In genomic region chr9:5481744-5482027, GRCh38 we compare ENCODE assay signal across 26 cellular contexts. TPM values are rescaled to one million over a fixed set of nuclear protein-coding genes. Genes with fewer than 3 reads are reported as not detected.
"Had no signal": no experiment of that assay in that cellular context is flagged by ENCODE, and none has a peak within 500 bp of the region (broad histone marks: within the 10 kb centered on the region; RNA-seq: fewer than 3 reads in every experiment).

No MANE protein-coding gene starts in this region.

- H3K9me3 ChIP-seq: gastroesophageal sphincter, ovary, right lobe of liver, thoracic aorta had no signal

- H3K36me3 ChIP-seq: brain microvascular endothelial cell, gastroesophageal sphincter, ovary, right lobe of liver, thoracic aorta had no signal

- H3K27me3 Mint-ChIP-seq: activated naive CD8-positive, alpha-beta T cell treated with anti-CD3 and anti-CD28 coated beads for 36 hours; progenitor cell of endocrine pancreas; stimulated activated naive CD8-positive, alpha-beta T cell treated with anti-CD3 and anti-CD28 coated beads, Interleukin-15, Interleukin-2, amounts not matched to agents 100 ng/mL and 50 ng/mL, for 24 hours; T-helper 17 cell had no signal

- H3K4me3 Mint-ChIP-seq: activated naive CD8-positive, alpha-beta T cell treated with anti-CD3 and anti-CD28 coated beads for 36 hours; activated T-cell treated with anti-CD3 and anti-CD28 coated beads, Interleukin-2, amount 50 U/mL, for 72 hours; effector memory CD8-positive, alpha-beta T cell; mesothelial cell of epicardium; naive thymus-derived CD4-positive, alpha-beta T cell; stimulated activated naive CD8-positive, alpha-beta T cell treated with anti-CD3 and anti-CD28 coated beads, Interleukin-15, Interleukin-2, amounts not matched to agents 100 ng/mL and 50 ng/mL, for 24 hours; T-helper 17 cell had no signal

- H3K4me2 ChIP-seq: hepatocyte had no signal

- H3K27ac Mint-ChIP-seq: activated naive CD8-positive, alpha-beta T cell treated with anti-CD3 and anti-CD28 coated beads for 36 hours; activated T-cell treated with anti-CD3 and anti-CD28 coated beads, Interleukin-2, amount 50 U/mL, for 72 hours; effector memory CD8-positive, alpha-beta T cell; mesothelial cell of epicardium; naive thymus-derived CD4-positive, alpha-beta T cell; progenitor cell of endocrine pancreas; stimulated activated naive CD8-positive, alpha-beta T cell treated with anti-CD3 and anti-CD28 coated beads, Interleukin-15, Interleukin-2, amounts not matched to agents 100 ng/mL and 50 ng/mL, for 24 hours; T-helper 17 cell had no signal

- DNase-seq: activated CD4-positive, alpha-beta T cell treated with anti-CD3 and anti-CD28 coated beads for 4 hours; activated CD4-positive, alpha-beta T cell treated with anti-CD3 and anti-CD28 coated beads, Interleukin-2, amount 50 U/mL, for 4 hours; activated naive CD4-positive, alpha-beta T cell; activated naive CD8-positive, alpha-beta T cell treated with anti-CD3 and anti-CD28 coated beads for 36 hours; activated T-cell treated with anti-CD3 and anti-CD28 coated beads for 4 hours; activated T-cell treated with anti-CD3 and anti-CD28 coated beads, Interleukin-2, amount 50 U/mL, for 72 hours; brain microvascular endothelial cell; effector memory CD8-positive, alpha-beta T cell; islet precursor cell; left ventricle myocardium superior; naive thymus-derived CD4-positive, alpha-beta T cell; ovary; right lobe of liver; stimulated activated CD4-positive, alpha-beta T cell treated with anti-CD3 and anti-CD28 coated beads, Interleukin-4, amount 100 ng/mL, for 1 hour; T-helper 17 cell; T1000 had no signal

- H3K4me1 ChIP-seq: gastroesophageal sphincter, right lobe of liver had no signal

- H3K4me3 ChIP-seq: coronary artery, gastroesophageal sphincter, hepatocyte, ovary, right lobe of liver, thoracic aorta had no signal

- FAIRE-seq: endothelial cell of umbilical vein, urothelium cell line had no signal

- H3K27me3 ChIP-seq: brain microvascular endothelial cell, gastroesophageal sphincter, hepatocyte, ovary, right lobe of liver had no signal

- H3K36me3 Mint-ChIP-seq: mesothelial cell of epicardium had no signal

- H3K27ac ChIP-seq: brain microvascular endothelial cell, coronary artery, gastroesophageal sphincter, hepatocyte, ovary, right lobe of liver, thoracic aorta had no signal

- ATAC-seq: activated T-cell treated with anti-CD3 and anti-CD28 coated beads, Interleukin-2, amount 50 U/mL, for 72 hours; effector memory CD8-positive, alpha-beta T cell; gastroesophageal sphincter; left ventricle myocardium superior; naive thymus-derived CD4-positive, alpha-beta T cell; right lobe of liver; T-helper 17 cell had no signal

- H3K9me3 Mint-ChIP-seq: effector memory CD8-positive, alpha-beta T cell had no signal

- H3K4me1 Mint-ChIP-seq: mesothelial cell of epicardium, T-helper 17 cell had no signal

- H2AFZ ChIP-seq: hepatocyte had no signal

- H3K79me2 ChIP-seq: hepatocyte had no signal

RNA-seq across cellular contexts. Expression of gene PDCD1LG2, which starts 28.6 kb away (rescaled TPM):
- total RNA-seq: hepatocyte, mesothelial cell of epicardium, progenitor cell of endocrine pancreas had no signal
- polyA plus RNA-seq: hepatocyte; naive thymus-derived CD4-positive, alpha-beta T cell; neural cell had no signal

RNA-seq across cellular contexts. Expression of gene CD274, which starts 31.3 kb away (rescaled TPM):
- polyA plus RNA-seq: hepatocyte had no signal
